ENCODE assay signal across 23 cellular contexts in genomic region chr2:65279756-65280155, GRCh38.
"Had no signal": no experiment of that assay in that cellular context is flagged by ENCODE, and none has a peak within 500 bp of the region (broad histone marks: within the 10 kb centered on the region; RNA-seq: fewer than 3 reads in every experiment).

No MANE protein-coding gene starts in this region.

- H3K36me3 Mint-ChIP-seq: naive B cell; natural killer cell treated with Interleukin-12 subunit alpha and Interleukin-12 subunit beta and Interleukin-15 and Interleukin-18, amount 100 ng/mL, for 72 hours; type B pancreatic cell had no signal

- H3K4me3 Mint-ChIP-seq: naive B cell; natural killer cell treated with Interleukin-12 subunit alpha and Interleukin-12 subunit beta and Interleukin-15 and Interleukin-18, amount 100 ng/mL, for 72 hours; neural crest cell; stimulated activated effector memory CD8-positive, alpha-beta T cell treated with anti-CD3 and anti-CD28 coated beads, Interleukin-12 subunit alpha, Interleukin-12 subunit beta, amount 100 ng/mL, for 72 hours; type B pancreatic cell had no signal

- H2AFZ ChIP-seq: hepatocyte had no signal

- H3K27ac Mint-ChIP-seq: natural killer cell treated with Interleukin-12 subunit alpha and Interleukin-12 subunit beta and Interleukin-15 and Interleukin-18, amount 100 ng/mL, for 72 hours; stimulated activated effector memory CD8-positive, alpha-beta T cell treated with anti-CD3 and anti-CD28 coated beads, Interleukin-12 subunit alpha, Interleukin-12 subunit beta, amount 100 ng/mL, for 72 hours; type B pancreatic cell had no signal

- H3K4me1 ChIP-seq: foreskin keratinocyte, pancreas, tibial artery had no signal

- H3K9me3 Mint-ChIP-seq: naive B cell; natural killer cell treated with Interleukin-12 subunit alpha and Interleukin-12 subunit beta and Interleukin-15 and Interleukin-18, amount 100 ng/mL, for 72 hours; neural crest cell; stimulated activated effector memory CD8-positive, alpha-beta T cell treated with anti-CD3 and anti-CD28 coated beads, Interleukin-12 subunit alpha, Interleukin-12 subunit beta, amount 100 ng/mL, for 72 hours had no signal

- H3K4me2 ChIP-seq: hepatocyte had no signal

- H3K36me3 ChIP-seq: esophagus muscularis mucosa, gastroesophageal sphincter, pancreas, right lobe of liver, tibial artery had no signal

- H3K4me3 ChIP-seq: coronary artery, esophagus muscularis mucosa, gastroesophageal sphincter, heart left ventricle, hepatocyte, pancreas, right lobe of liver, testis, tibial artery had no signal

- H3K79me2 ChIP-seq: hepatocyte had no signal

- ATAC-seq: foreskin keratinocyte; gastroesophageal sphincter; heart left ventricle; natural killer cell treated with Interleukin-12 subunit alpha and Interleukin-12 subunit beta and Interleukin-15 and Interleukin-18, amount 100 ng/mL, for 72 hours; pancreas; right lobe of liver; stimulated activated effector memory CD8-positive, alpha-beta T cell treated with anti-CD3 and anti-CD28 coated beads, Interleukin-12 subunit alpha, Interleukin-12 subunit beta, amount 100 ng/mL, for 72 hours; stimulated activated naive CD8-positive, alpha-beta T cell treated with anti-CD3 and anti-CD28 coated beads, Interleukin-15, Interleukin-2, amounts not matched to agents 100 U/mL and 50 U/mL, for 24 hours had no signal

- DNase-seq: dermis blood vessel endothelial cell; effector memory CD4-positive, alpha-beta T cell; foreskin keratinocyte; naive B cell; pancreas; retina; right lobe of liver; stimulated activated CD4-positive, alpha-beta T cell treated with anti-CD3 and anti-CD28 coated beads, Interleukin-2, amount 100 ng/mL, for 24 hours; stimulated activated CD4-positive, alpha-beta T cell treated with anti-CD3 and anti-CD28 coated beads, Interleukin-4, amount 100 ng/mL, for 24 hours; stimulated activated naive CD8-positive, alpha-beta T cell treated with anti-CD3 and anti-CD28 coated beads, Interleukin-15, Interleukin-2, amounts not matched to agents 100 U/mL and 50 U/mL, for 24 hours; substantia nigra; testis; tibial artery had no signal

- H3K27me3 ChIP-seq: foreskin keratinocyte, gastroesophageal sphincter, hepatocyte, neutrophil, pancreas, right lobe of liver, testis, tibial artery had no signal

- H3K27ac ChIP-seq: coronary artery, esophagus muscularis mucosa, foreskin keratinocyte, gastroesophageal sphincter, hepatocyte, neutrophil, pancreas, right lobe of liver, testis, tibial artery had no signal

- H3K27me3 Mint-ChIP-seq: natural killer cell treated with Interleukin-12 subunit alpha and Interleukin-12 subunit beta and Interleukin-15 and Interleukin-18, amount 100 ng/mL, for 72 hours; type B pancreatic cell had no signal

- H3K9me3 ChIP-seq: esophagus muscularis mucosa, gastroesophageal sphincter, heart left ventricle, neutrophil, pancreas, right lobe of liver, testis, tibial artery had no signal
